In the genomic region with DNA sequence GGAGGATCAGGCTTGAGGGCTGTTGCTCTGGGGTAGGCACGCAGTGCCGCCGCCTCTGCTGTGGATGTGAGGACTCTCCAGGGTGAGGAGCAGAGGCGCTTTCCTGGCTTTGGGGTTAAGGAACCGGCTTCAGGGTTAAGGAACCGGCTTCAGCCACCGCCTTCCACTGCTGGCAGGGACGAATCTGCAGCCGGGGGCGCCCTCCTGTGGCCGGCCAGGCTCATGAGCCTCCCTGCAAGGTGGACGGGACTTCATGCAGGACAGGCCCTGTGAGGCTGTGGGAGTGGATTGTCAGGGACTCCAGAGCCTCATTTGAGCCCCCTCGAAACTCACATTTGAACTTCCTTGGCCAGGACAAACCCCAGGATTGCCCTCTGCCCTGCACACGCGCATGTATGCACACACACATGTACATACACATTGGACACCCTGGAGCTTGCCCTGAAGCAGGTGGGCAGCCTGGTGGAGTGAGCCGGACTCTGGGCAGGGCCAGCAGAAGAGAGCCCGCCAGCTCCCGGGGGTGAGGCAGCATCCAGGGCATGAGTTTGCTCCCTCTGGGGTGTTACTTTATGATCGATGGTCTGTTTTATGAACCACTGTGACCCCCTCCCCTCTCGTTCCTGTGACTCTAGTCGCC, we compare ENCODE assay signal across 8 cellular contexts.
DNase-seq lines count a peak whose midpoint lies in the region; ATAC-seq and TF ChIP-seq lines count a peak whose summit lies in the region.

No MANE protein-coding gene starts in this region.

- peak; percentile 92 for DNase-seq in 8988T
- DNase-seq in EH (ENCODE audit: low read depth), result peak; percentile 68
- DNase-seq in NCI-H69 (lab: John Stamatoyannopoulos, UW), result peak; percentile 34
- peak; percentile 55 to 72 (median 64) for DNase-seq in body of pancreas
- peak; percentile 81 for DNase-seq in inferior parietal cortex (ENCODE audit: extremely low spot score)
- peak; percentile 29 to 30 for DNase-seq in stimulated activated CD8-positive, alpha-beta memory T cell treated with anti-CD3 and anti-CD28 coated beads, Interleukin-2, amount 100 ng/mL, for 48 hours (ENCODE audit: low read depth in 2 of 2)
- DNase-seq in effector memory CD4-positive, alpha-beta T cell, result no peak

- no peaks in the 10 kb centered on the region for H3K4me1 ChIP-seq in body of pancreas
- no peaks in the 10 kb centered on the region for H3K4me1 ChIP-seq in effector memory CD4-positive, alpha-beta T cell (ENCODE audit: control insufficient read depth, insufficient read depth, low read length, poor library complexity, severe bottlenecking)

- no peak overlapping the region for H3K27ac ChIP-seq in body of pancreas
- H3K27ac ChIP-seq in effector memory CD4-positive, alpha-beta T cell (ENCODE audit: insufficient read depth, low read length, poor library complexity, severe bottlenecking), result no peak overlapping the region

- no peaks in the 10 kb centered on the region for H3K36me3 ChIP-seq in body of pancreas (replicated peaks in 1 of 2; ENCODE audit: insufficient read depth in 1 of 2, low read depth in 2 of 2)
- H3K36me3 ChIP-seq in effector memory CD4-positive, alpha-beta T cell (ENCODE audit: control insufficient read depth, insufficient read depth, low read length), result no peaks in the 10 kb centered on the region

- intact Hi-C loops in body of pancreas (cut with DNase I), result no loop called here

- peaks cover 0 to 12% of the 10 kb centered on the region in 2 donors for H3K27me3 ChIP-seq in body of pancreas
- H3K27me3 ChIP-seq in effector memory CD4-positive, alpha-beta T cell (replicated peaks; ENCODE audit: control insufficient read depth, insufficient read depth, low read length, poor library complexity, severe bottlenecking), result no peaks in the 10 kb centered on the region

- ATAC-seq in HG02852 (IDR thresholded peaks at IDR 0.05; ENCODE audit: unreplicated experiment) (peak; percentile 42), body of pancreas (peak; percentile 51)

- no peak overlapping the region for H3K4me3 ChIP-seq in body of pancreas
- no peak overlapping the region for H3K4me3 ChIP-seq in effector memory CD4-positive, alpha-beta T cell (ENCODE audit: insufficient read depth, low read depth, low read length, poor library complexity, severe bottlenecking)

- TF ChIP-seq CTCF in body of pancreas (IDR thresholded peaks at IDR 0.05), result peak; percentile 43 to 65 (median 54)

- WGBS in body of pancreas, 2 donors, result 19 to 23% methylated on average over 18 to 21 of the region's 21 CpGs

- no peaks in the 10 kb centered on the region for H3K9me3 ChIP-seq in body of pancreas
- H3K9me3 ChIP-seq in effector memory CD4-positive, alpha-beta T cell (ENCODE audit: control insufficient read depth, low read length), result no peaks in the 10 kb centered on the region

- no peak for TF ChIP-seq POLR2A in body of pancreas (IDR thresholded peaks at IDR 0.05)

Comparison
In these comparisons a context has a peak if more than half of its experiments do, and no peak if none do; other contexts are left out.
1. DNase-seq: peak in 8988T (single experiment), EH (single experiment), NCI-H69 (single experiment), body of pancreas (4 of 4), inferior parietal cortex (single experiment) and stimulated activated CD8-positive, alpha-beta memory T cell treated with anti-CD3 and anti-CD28 coated beads, Interleukin-2, amount 100 ng/mL, for 48 hours (2 of 2); none in effector memory CD4-positive, alpha-beta T cell (0 of 3).